Comparison of ENCODE assay signal across 8 cellular contexts in the genomic region with DNA sequence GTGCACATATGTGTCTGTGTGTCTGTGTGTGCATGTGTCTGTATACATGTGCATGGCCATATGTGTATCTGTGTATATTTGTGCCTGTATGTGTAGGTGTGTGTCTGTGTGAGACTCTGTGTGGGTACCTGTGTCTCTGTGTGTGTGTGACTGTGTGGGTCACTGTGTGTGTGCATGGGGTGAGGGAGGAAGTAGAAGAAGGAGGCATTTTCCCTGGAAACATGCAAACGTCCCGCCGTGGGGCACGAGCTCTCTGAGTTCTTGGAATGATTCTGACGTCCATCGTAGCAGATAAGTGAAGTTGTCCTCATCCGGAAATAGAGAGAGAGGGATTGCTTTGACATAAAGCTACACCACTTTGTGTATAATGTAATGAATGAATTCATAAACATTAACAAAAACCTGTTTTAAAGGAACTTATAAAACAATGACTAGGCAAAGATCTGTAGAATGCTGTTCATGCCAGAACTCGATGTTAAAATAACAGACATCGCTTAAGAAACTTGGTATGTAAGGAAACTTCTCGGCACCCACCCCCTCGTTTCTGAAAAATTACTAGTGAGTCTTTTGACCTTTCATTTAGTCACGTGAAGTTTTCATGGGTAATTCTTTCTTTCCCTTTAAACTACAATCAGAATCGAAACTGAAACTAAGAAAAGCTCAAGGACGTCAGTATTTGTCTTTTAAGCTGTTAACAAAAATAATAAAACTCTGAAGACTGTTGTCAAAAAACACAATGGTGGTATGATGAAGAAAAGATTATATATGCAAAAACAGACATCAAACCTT. TPM values are rescaled to one million over a fixed set of nuclear protein-coding genes. Genes with fewer than 3 reads are reported as not detected.
DNase-seq lines count a peak whose midpoint lies in the region; ATAC-seq and TF ChIP-seq lines count a peak whose summit lies in the region.

No MANE protein-coding gene starts in this region.

- H3K9me3 Mint-ChIP-seq in brain = no peaks in the 10 kb centered on the region

- TF ChIP-seq CTCF in OCI-LY3 (IDR thresholded peaks at IDR 0.05; ENCODE audit: low read depth, low read length) (no peak), brain (conservative IDR thresholded peaks at IDR 0.05) (no peak)

- H3K4me3 ChIP-seq in OCI-LY3 (ENCODE audit: low read length) = peak overlapping the region; percentile 60

- H3K4me2 ChIP-seq in OCI-LY3 (ENCODE audit: low read length) = peak overlapping the region; percentile 64

- ATAC-seq in left lobe of liver = peak; percentile 58
- ATAC-seq in stimulated activated naive CD8-positive, alpha-beta T cell treated with anti-CD3 and anti-CD28 coated beads, Interleukin-15, Interleukin-2, amounts not matched to agents 100 U/mL and 50 U/mL, for 24 hours = peak; percentile 53

- no peaks in the 10 kb centered on the region for H4K20me1 ChIP-seq in OCI-LY3 (ENCODE audit: insufficient read depth, low read length)

- no peaks in the 10 kb centered on the region for H3K36me3 ChIP-seq in OCI-LY3 (replicated peaks; ENCODE audit: low read depth, low read length)

- peaks cover 23% of the 10 kb centered on the region for H3K4me1 ChIP-seq in OCI-LY3 (ENCODE audit: low read length)

- peak overlapping the region in 4 of 5 experiments; percentile 17 to 80 (median 60) for H3K27ac Mint-ChIP-seq in brain

- peak overlapping the region; percentile 91 for H2AFZ ChIP-seq in OCI-LY3 (ENCODE audit: low read depth, low read length)

- peak overlapping the region; percentile 36; the same call in 1 of the 2 replicates for H3K9ac ChIP-seq in OCI-LY3 (ENCODE audit: low read length)

- H3K4me3 Mint-ChIP-seq in brain = peak overlapping the region in 3 of 5 experiments; percentile 7 to 55 (median 50)

- H3K4me1 Mint-ChIP-seq in brain = peaks cover 83% of the 10 kb centered on the region

- no peaks in the 10 kb centered on the region for H3K79me2 ChIP-seq in OCI-LY3 (ENCODE audit: low read length)

- H3K27me3 ChIP-seq in OCI-LY3 (ENCODE audit: low read depth, low read length) = no peaks in the 10 kb centered on the region

- no peaks in the 10 kb centered on the region for H3K36me3 Mint-ChIP-seq in brain

- H3K27ac ChIP-seq in OCI-LY3 (ENCODE audit: low read length) = peak overlapping the region; percentile 6; the same call in 1 of the 2 replicates

- DNase-seq in NCI-H2227 (lab: John Stamatoyannopoulos, UW; ENCODE audit: unreplicated experiment) (peak; percentile 5), NCI-H2227 treated with DMSO at 0.1 percent for 48 hours (lab: John Stamatoyannopoulos, UW) (no peak), left lobe of liver (ENCODE audit: low spot score) (no peak), Ammon's horn (ENCODE audit: low spot score) (no peak), SKM-1 treated with dmso at 0.1 percent for 144 hours (lab: John Stamatoyannopoulos, UW; ENCODE audit: unreplicated experiment) (no peak)
- DNase-seq in stimulated activated naive CD8-positive, alpha-beta T cell treated with anti-CD3 and anti-CD28 coated beads, Interleukin-15, Interleukin-2, amounts not matched to agents 100 U/mL and 50 U/mL, for 24 hours = no peak

- peaks cover 6% of the 10 kb centered on the region for H3K27me3 Mint-ChIP-seq in brain

- H3K9me3 ChIP-seq in OCI-LY3 (ENCODE audit: insufficient read depth, low read length) = no peaks in the 10 kb centered on the region

RNA-seq across cellular contexts. Expression of a gene that starts 43.6 kb away (rescaled TPM):
- 34.8 TPM for polyA plus RNA-seq in brain (ENCODE audit: insufficient read depth, low read depth, low replicate concordance)
- 27.3 TPM for total RNA-seq in left lobe of liver
